Comparison of ENCODE assay signal across 23 cellular contexts in the genomic region with DNA sequence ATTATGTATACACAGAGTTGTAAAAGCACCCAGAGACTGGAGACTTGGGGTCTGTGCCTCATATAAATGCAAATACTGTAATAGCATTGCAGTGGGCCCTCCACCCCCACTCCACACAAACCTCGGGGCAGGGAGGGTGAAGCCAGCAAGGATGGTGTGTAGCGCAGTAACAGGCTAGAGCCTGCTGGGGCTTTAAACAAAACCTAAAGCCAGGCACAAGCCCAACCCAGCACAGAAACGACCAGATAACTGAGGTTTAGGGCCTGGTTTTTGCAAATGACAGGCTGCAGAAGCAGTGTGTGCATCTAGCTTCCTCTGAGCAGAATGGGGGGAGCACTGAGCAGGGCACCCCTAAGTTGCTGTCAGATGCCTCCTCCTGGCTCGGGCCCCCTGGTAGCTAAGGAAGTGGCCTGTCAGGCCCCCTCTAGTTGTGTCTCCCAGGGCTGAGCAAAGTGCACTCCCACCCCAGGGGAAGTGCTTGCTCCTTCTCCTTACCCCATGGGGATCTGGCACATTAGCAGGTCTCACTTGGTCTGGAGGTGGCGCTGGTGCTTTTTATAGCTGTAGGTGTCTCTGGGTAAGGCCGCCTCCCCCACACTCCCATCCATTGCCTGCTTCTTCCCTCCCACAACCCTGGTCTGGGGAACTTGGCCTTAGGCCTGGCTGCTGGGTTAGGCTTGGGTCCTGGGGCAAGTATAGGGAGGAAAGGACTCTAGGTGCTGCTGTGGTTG.
A peak's percentile ranks its signal among the peaks of the same experiment; 100 is the strongest.
DNase-seq lines count a peak whose midpoint lies in the region; ATAC-seq and TF ChIP-seq lines count a peak whose summit lies in the region.
"Had no signal": no experiment of that assay in that cellular context is flagged by ENCODE, and none has a peak within 500 bp of the region (broad histone marks: within the 10 kb centered on the region; RNA-seq: fewer than 3 reads in every experiment).

No MANE protein-coding gene starts in this region.

- DNase-seq in NCI-H146 (lab: John Stamatoyannopoulos, UW): peak; percentile 17
- DNase-seq in NCI-H146 treated with DMSO at 0.1 percent for 48 hours (lab: John Stamatoyannopoulos, UW; ENCODE audit: unreplicated experiment): no peak
- DNase-seq in HEK293T (ENCODE audit: extremely low spot score): peak; percentile 31
- peak; percentile 8 for DNase-seq in OCI-M1 (lab: John Stamatoyannopoulos, UW)
- no peak for DNase-seq in nephron progenitor cell
- no peak for DNase-seq in activated CD8-positive, alpha-beta memory T cell treated with anti-CD3 and anti-CD28 coated beads, Interleukin-2, amount 50 U/mL, for 4 hours
- no peak for DNase-seq in brain microvascular endothelial cell
- DNase-seq in T-helper 17 cell: no peak
- DNase-seq: 8988T; activated CD4-positive, CD25-positive, alpha-beta regulatory T cell; activated CD8-positive, alpha-beta T cell treated with anti-CD3 and anti-CD28 coated beads, Interleukin-2, amount 10 ng/mL, durations not matched to agents 7 days and 5 days; activated naive CD4-positive, alpha-beta T cell treated with anti-CD3 and anti-CD28 coated beads, Interleukin-2, amount 10 ng/mL, durations not matched to agents 7 days and 5 days; activated T-cell treated with anti-CD3 and anti-CD28 coated beads, Interleukin-2, amount 50 U/mL, for 24 hours; GM23248; hippocampal formation; mammary epithelial cell; occipital lobe; retina; RPMI8226; spleen; T-helper 9 cell had no signal

- in situ Hi-C loops in brain microvascular endothelial cell (cut with HindIII; ENCODE audit: low pct_ligation_motif_present, low sequenced_read_pairs): no loop called here

- POLR2A ChIA-PET in HEK293T (lab: Yijun Ruan, JAX): no interaction called here

- H3K4me3 Mint-ChIP-seq in nephron progenitor cell (no peak overlapping the region), T-helper 17 cell (no peak overlapping the region)
- H3K4me3 Mint-ChIP-seq: activated CD8-positive, alpha-beta T cell treated with anti-CD3 and anti-CD28 coated beads, Interleukin-2, amount 10 ng/mL, durations not matched to agents 7 days and 5 days; activated naive CD4-positive, alpha-beta T cell treated with anti-CD3 and anti-CD28 coated beads, Interleukin-2, amount 10 ng/mL, durations not matched to agents 7 days and 5 days; activated T-cell treated with anti-CD3 and anti-CD28 coated beads, Interleukin-2, amount 50 U/mL, for 24 hours; B cell had no signal

- H3K36me3 ChIP-seq in brain microvascular endothelial cell (replicated peaks): no peaks in the 10 kb centered on the region
- H3K36me3 ChIP-seq: spleen had no signal

- no peak for ATAC-seq in T-helper 17 cell
- ATAC-seq: activated CD8-positive, alpha-beta T cell treated with anti-CD3 and anti-CD28 coated beads, Interleukin-2, amount 10 ng/mL, durations not matched to agents 7 days and 5 days had no signal

- CTCF ChIA-PET in HEK293T (lab: Yijun Ruan, JAX): no interaction called here

- TF ChIP-seq CTCF in nephron progenitor cell (IDR thresholded peaks at IDR 0.05): no peak
- TF ChIP-seq CTCF in brain microvascular endothelial cell (IDR thresholded peaks at IDR 0.05; ENCODE audit: low read depth, low read length, missing control alignments): no peak

- no peaks in the 10 kb centered on the region for H3K9me3 ChIP-seq in T-helper 17 cell (ENCODE audit: control insufficient read depth, low read length, poor library complexity, severe bottlenecking)
- H3K9me3 ChIP-seq: spleen had no signal

- H3K27me3 ChIP-seq in brain microvascular endothelial cell (replicated peaks): no peaks in the 10 kb centered on the region

- no peak overlapping the region for H3K4me3 ChIP-seq in brain microvascular endothelial cell (ENCODE audit: low read depth, low read length)
- H3K4me3 ChIP-seq: GM23248, spleen had no signal

- H3K4me1 Mint-ChIP-seq in nephron progenitor cell: peaks cover 9% of the 10 kb centered on the region
- no peaks in the 10 kb centered on the region for H3K4me1 Mint-ChIP-seq in T-helper 17 cell
- H3K4me1 Mint-ChIP-seq: activated naive CD4-positive, alpha-beta T cell treated with anti-CD3 and anti-CD28 coated beads, Interleukin-2, amount 10 ng/mL, durations not matched to agents 7 days and 5 days; B cell had no signal

- peak overlapping the region; percentile 32 for H3K27ac Mint-ChIP-seq in nephron progenitor cell
- no peak overlapping the region for H3K27ac Mint-ChIP-seq in T-helper 17 cell
- H3K27ac Mint-ChIP-seq: activated CD8-positive, alpha-beta T cell treated with anti-CD3 and anti-CD28 coated beads, Interleukin-2, amount 10 ng/mL, durations not matched to agents 7 days and 5 days; activated naive CD4-positive, alpha-beta T cell treated with anti-CD3 and anti-CD28 coated beads, Interleukin-2, amount 10 ng/mL, durations not matched to agents 7 days and 5 days; activated T-cell treated with anti-CD3 and anti-CD28 coated beads, Interleukin-2, amount 50 U/mL, for 24 hours; B cell had no signal

- H3K9me3 Mint-ChIP-seq in nephron progenitor cell: no peaks in the 10 kb centered on the region
- H3K9me3 Mint-ChIP-seq: activated naive CD4-positive, alpha-beta T cell treated with anti-CD3 and anti-CD28 coated beads, Interleukin-2, amount 10 ng/mL, durations not matched to agents 7 days and 5 days; activated T-cell treated with anti-CD3 and anti-CD28 coated beads, Interleukin-2, amount 50 U/mL, for 24 hours had no signal

- H3K36me3 Mint-ChIP-seq in nephron progenitor cell (ENCODE audit: low read depth) (no peaks in the 10 kb centered on the region), T-helper 17 cell (ENCODE audit: low read depth) (no peaks in the 10 kb centered on the region)
- H3K36me3 Mint-ChIP-seq: activated naive CD4-positive, alpha-beta T cell treated with anti-CD3 and anti-CD28 coated beads, Interleukin-2, amount 10 ng/mL, durations not matched to agents 7 days and 5 days had no signal

- H3K27me3 Mint-ChIP-seq in nephron progenitor cell (ENCODE audit: low read depth, poor library complexity): peaks cover 7% of the 10 kb centered on the region
- peaks cover 3% of the 10 kb centered on the region for H3K27me3 Mint-ChIP-seq in T-helper 17 cell

- H3K27ac ChIP-seq in brain microvascular endothelial cell: no peak overlapping the region
- H3K27ac ChIP-seq: epithelial cell of prostate, GM23248, spleen had no signal

TF ChIP-seq in HEK293T, 16 proteins besides CTCF, POLR2A, EP300 and RAD21:
- TF ChIP-seq FOXM1 (IDR thresholded peaks at IDR 0.05; ENCODE audit: borderline replicate concordance) (no peak), FOXA1 (IDR thresholded peaks at IDR 0.05) (no peak), ELF4 (IDR thresholded peaks at IDR 0.05) (no peak), ZNF384 (IDR thresholded peaks at IDR 0.05) (no peak), SP1 (IDR thresholded peaks at IDR 0.05) (no peak), CTBP1 (IDR thresholded peaks at IDR 0.05; ENCODE audit: borderline replicate concordance) (no peak), FOXK2 (IDR thresholded peaks at IDR 0.05) (no peak), LEF1 (IDR thresholded peaks at IDR 0.05; ENCODE audit: borderline replicate concordance) (no peak), ARNT (IDR thresholded peaks at IDR 0.05) (no peak), SUZ12 (IDR thresholded peaks at IDR 0.05) (no peak), NFRKB (IDR thresholded peaks at IDR 0.05) (no peak), BHLHE40 (IDR thresholded peaks at IDR 0.05; ENCODE audit: borderline replicate concordance) (no peak), TARDBP (IDR thresholded peaks at IDR 0.05) (no peak)
- TF ChIP-seq, protein P1, sequence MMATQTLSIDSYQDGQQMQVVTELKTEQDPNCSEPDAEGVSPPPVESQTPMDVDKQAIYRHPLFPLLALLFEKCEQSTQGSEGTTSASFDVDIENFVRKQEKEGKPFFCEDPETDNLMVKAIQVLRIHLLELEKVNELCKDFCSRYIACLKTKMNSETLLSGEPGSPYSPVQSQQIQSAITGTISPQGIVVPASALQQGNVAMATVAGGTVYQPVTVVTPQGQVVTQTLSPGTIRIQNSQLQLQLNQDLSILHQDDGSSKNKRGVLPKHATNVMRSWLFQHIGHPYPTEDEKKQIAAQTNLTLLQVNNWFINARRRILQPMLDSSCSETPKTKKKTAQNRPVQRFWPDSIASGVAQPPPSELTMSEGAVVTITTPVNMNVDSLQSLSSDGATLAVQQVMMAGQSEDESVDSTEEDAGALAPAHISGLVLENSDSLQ (IDR thresholded peaks at IDR 0.05): no peak

Comparison
In these comparisons a context has a peak if more than half of its experiments do, and no peak if none do; other contexts are left out.
1. DNase-seq: peak in NCI-H146 (single experiment), HEK293T (single experiment) and OCI-M1 (single experiment); none in NCI-H146 treated with DMSO at 0.1 percent for 48 hours (single experiment), nephron progenitor cell (single experiment), activated CD8-positive, alpha-beta memory T cell treated with anti-CD3 and anti-CD28 coated beads, Interleukin-2, amount 50 U/mL, for 4 hours (single experiment), brain microvascular endothelial cell (single experiment) and T-helper 17 cell (0 of 3).